In the genomic region with DNA sequence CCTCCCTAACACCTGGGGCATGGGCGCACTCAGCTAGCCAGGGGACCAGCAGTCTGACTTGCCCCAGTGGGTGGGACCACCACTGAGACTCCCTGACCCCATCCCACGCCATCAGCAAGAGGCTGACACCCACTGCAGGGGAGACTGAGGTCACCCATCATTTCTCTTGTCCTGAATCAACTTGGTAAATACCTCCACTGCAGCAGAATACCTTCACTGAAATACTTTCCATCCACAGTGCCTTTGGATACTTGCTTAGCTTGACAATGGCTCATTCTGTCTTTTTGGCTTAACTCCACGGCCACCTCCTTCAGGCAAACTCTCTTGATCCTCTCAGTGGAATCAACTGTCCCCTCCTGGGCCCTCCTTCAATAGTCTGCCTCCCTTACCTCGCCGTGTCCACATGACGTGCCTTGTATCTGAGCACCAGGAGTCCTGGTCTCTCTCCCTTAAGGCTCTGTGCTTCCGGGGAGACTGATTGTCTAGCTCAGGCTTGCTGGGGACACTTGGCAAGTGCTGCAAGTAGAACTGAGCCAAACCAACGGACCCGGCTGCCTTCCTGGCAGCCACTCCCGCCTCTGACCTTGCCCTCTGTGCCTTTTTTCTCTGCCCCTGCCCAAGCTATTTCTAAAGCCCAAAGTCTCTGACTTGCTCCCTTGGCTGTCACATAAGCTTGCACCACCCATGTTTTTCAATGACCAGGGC, we compare ENCODE assay signal across 13 cellular contexts.
DNase-seq lines count a peak whose midpoint lies in the region; ATAC-seq, FAIRE-seq and TF ChIP-seq lines count a peak whose summit lies in the region.
"Had no signal": no experiment of that assay in that cellular context is flagged by ENCODE, and none has a peak within 500 bp of the region (broad histone marks: within the 10 kb centered on the region; RNA-seq: fewer than 3 reads in every experiment).

No MANE protein-coding gene starts in this region.

- TF ChIP-seq CTCF in body of pancreas (IDR thresholded peaks at IDR 0.05) (no peak), ovary (IDR thresholded peaks at IDR 0.05) (no peak), GM13977 (IDR thresholded peaks at IDR 0.05; ENCODE audit: extremely low read depth, insufficient read depth, missing control alignments) (no peak)

- no peaks in the 10 kb centered on the region for H3K9me3 ChIP-seq in body of pancreas
- no peaks in the 10 kb centered on the region for H3K9me3 ChIP-seq in ovary

- H3K27me3 Mint-ChIP-seq in stimulated activated naive B cell treated with anti-CD40 and anti-IgM and Interleukin-4, amounts not matched to agents 10 μg/mL and 1 μg/mL and 100 μg/mL, for 72 hours = peaks cover 5 to 10% of the 10 kb centered on the region in 2 donors

- H3K27ac Mint-ChIP-seq in stimulated activated naive B cell treated with anti-CD40 and anti-IgM and Interleukin-4, amounts not matched to agents 10 μg/mL and 1 μg/mL and 100 μg/mL, for 72 hours = no peak overlapping the region
- H3K27ac Mint-ChIP-seq: activated CD4-positive, alpha-beta T cell treated with anti-CD3 and anti-CD28 coated beads for 36 hours had no signal

- FAIRE-seq in urothelium cell line (lab: Jason Lieb, UNC) = peak; percentile 37
- FAIRE-seq: colon had no signal

- H3K4me3 ChIP-seq in body of pancreas (no peak overlapping the region), ovary (no peak overlapping the region)
- H3K4me3 ChIP-seq: skin epidermis had no signal

- peak; percentile 47 to 74 (median 71) for DNase-seq in body of pancreas
- no peak for DNase-seq in left cardiac atrium
- peak in 1 of 5 donors; percentile 26 for DNase-seq in ovary
- no peak for DNase-seq in urothelium cell line (ENCODE audit: low spot score)
- no peak for DNase-seq in stimulated activated naive B cell treated with anti-CD40 and anti-IgM and Interleukin-4, amounts not matched to agents 10 μg/mL and 1 μg/mL and 100 μg/mL, for 72 hours
- no peak for DNase-seq in GM13977 (ENCODE audit: low spot score)
- DNase-seq: activated CD4-positive, alpha-beta T cell treated with anti-CD3 and anti-CD28 coated beads for 36 hours; DND-41 had no signal

- no peak for TF ChIP-seq EP300 in ovary (IDR thresholded peaks at IDR 0.05)

- H3K4me1 ChIP-seq in body of pancreas = peaks cover 27% of the 10 kb centered on the region
- H3K4me1 ChIP-seq in ovary (ENCODE audit: insufficient read depth) = peaks cover 16% of the 10 kb centered on the region

- WGBS in body of pancreas, 2 donors = 18 to 35% methylated on average over 9 to 10 of the region's 10 CpGs
- WGBS in ovary, 3 donors = 54 to 67% (median 64%) methylated on average over 10 of the region's 10 CpGs

- H3K27me3 ChIP-seq in body of pancreas (no peaks in the 10 kb centered on the region), ovary (no peaks in the 10 kb centered on the region)

- peaks cover 11 to 31% of the 10 kb centered on the region in 2 donors for H3K4me1 Mint-ChIP-seq in stimulated activated naive B cell treated with anti-CD40 and anti-IgM and Interleukin-4, amounts not matched to agents 10 μg/mL and 1 μg/mL and 100 μg/mL, for 72 hours
- H3K4me1 Mint-ChIP-seq: nephron had no signal

- no peaks in the 10 kb centered on the region for H3K9me3 Mint-ChIP-seq in stimulated activated naive B cell treated with anti-CD40 and anti-IgM and Interleukin-4, amounts not matched to agents 10 μg/mL and 1 μg/mL and 100 μg/mL, for 72 hours
- H3K9me3 Mint-ChIP-seq: nephron had no signal

- no peak for TF ChIP-seq POLR2A in body of pancreas (IDR thresholded peaks at IDR 0.05)
- no peak for TF ChIP-seq POLR2A in ovary (IDR thresholded peaks at IDR 0.05)

- H3K36me3 ChIP-seq in body of pancreas (replicated peaks in 1 of 2; ENCODE audit: insufficient read depth in 1 of 2, low read depth in 2 of 2) (no peaks in the 10 kb centered on the region), ovary (no peaks in the 10 kb centered on the region)

- ATAC-seq in body of pancreas (peak; percentile 43), left cardiac atrium (peak; percentile 4 to 13), GM18870 (IDR thresholded peaks at IDR 0.05; ENCODE audit: unreplicated experiment) (no peak)
- ATAC-seq in stimulated activated naive B cell treated with anti-CD40 and anti-IgM and Interleukin-4, amounts not matched to agents 10 μg/mL and 1 μg/mL and 100 μg/mL, for 72 hours (replicated peaks) = no peak

- H3K27ac ChIP-seq in body of pancreas = peak overlapping the region in 3 of 4 donors; percentile 19 to 60 (median 51)
- peak overlapping the region; percentile 62 to 75 for H3K27ac ChIP-seq in ovary
- H3K27ac ChIP-seq: C4-2B, skin epidermis had no signal

- no peak overlapping the region for H3K4me3 Mint-ChIP-seq in stimulated activated naive B cell treated with anti-CD40 and anti-IgM and Interleukin-4, amounts not matched to agents 10 μg/mL and 1 μg/mL and 100 μg/mL, for 72 hours
- H3K4me3 Mint-ChIP-seq: activated CD4-positive, alpha-beta T cell treated with anti-CD3 and anti-CD28 coated beads for 36 hours; nephron had no signal

- in situ Hi-C loops in GM13977 (cut with MboI; ENCODE audit: low pct_unique_long_range_greater_than_20kb, low sequenced_read_pairs, unreplicated experiment) = loop anchor here (25.0 kb wide), 1 partner anchor 233 kb away; no protein-coding TSS in a partner anchor

- intact Hi-C loops in body of pancreas (cut with DNase I) (loop anchor here (5.0 to 10.0 kb wide), 2 partner anchors 163 to 235 kb away; no protein-coding TSS in a partner anchor), left cardiac atrium (cut with DNase I) (loop anchor here (2.0 to 10.0 kb wide), 6 partner anchors 115 to 229 kb away; partner anchors contain the start of gene ADCY5 (in 2 of the 2)), ovary (cut with DNase I) (loop anchor here (1.0 to 5.0 kb wide), 8 partner anchors 118 to 1798 kb away; partner anchors contain the start of gene ADCY5 (in 1 of the 4))

- H3K36me3 Mint-ChIP-seq in stimulated activated naive B cell treated with anti-CD40 and anti-IgM and Interleukin-4, amounts not matched to agents 10 μg/mL and 1 μg/mL and 100 μg/mL, for 72 hours = no peaks in the 10 kb centered on the region

Comparison
In these comparisons a context has a peak if more than half of its experiments do, and no peak if none do; other contexts are left out.
1. ATAC-seq: peak in body of pancreas (single experiment) and left cardiac atrium (2 of 2); none in stimulated activated naive B cell treated with anti-CD40 and anti-IgM and Interleukin-4, amounts not matched to agents 10 μg/mL and 1 μg/mL and 100 μg/mL, for 72 hours (0 of 2) and GM18870 (single experiment).
2. DNase-seq: peak in body of pancreas (4 of 4); none in left cardiac atrium (single experiment), urothelium cell line (single experiment), stimulated activated naive B cell treated with anti-CD40 and anti-IgM and Interleukin-4, amounts not matched to agents 10 μg/mL and 1 μg/mL and 100 μg/mL, for 72 hours (single experiment) and GM13977 (single experiment).